Comparison of ENCODE assay signal across 22 cellular contexts in genomic region chr18:48761582-48761981, GRCh38.
"Had no signal": no experiment of that assay in that cellular context is flagged by ENCODE, and none has a peak within 500 bp of the region (broad histone marks: within the 10 kb centered on the region; RNA-seq: fewer than 3 reads in every experiment).

No MANE protein-coding gene starts in this region.

- H3K4me3 ChIP-seq: adrenal gland, ascending aorta, hepatocyte, thyroid gland had no signal

- H3K27me3 Mint-ChIP-seq: activated naive CD8-positive, alpha-beta T cell; activated T-cell treated with anti-CD3 and anti-CD28 coated beads, Interleukin-2, amount 50 U/mL, for 24 hours; naive thymus-derived CD4-positive, alpha-beta T cell; progenitor cell of endocrine pancreas; stimulated activated naive CD8-positive, alpha-beta T cell treated with anti-CD3 and anti-CD28 coated beads, Interleukin-15, Interleukin-2, amounts not matched to agents 100 ng/mL and 50 ng/mL, for 24 hours; T-cell had no signal

- H3K4me3 Mint-ChIP-seq: activated naive CD8-positive, alpha-beta T cell; activated T-cell treated with anti-CD3 and anti-CD28 coated beads, Interleukin-2, amount 50 U/mL, for 24 hours; immature natural killer cell; naive thymus-derived CD4-positive, alpha-beta T cell; stimulated activated naive CD8-positive, alpha-beta T cell treated with anti-CD3 and anti-CD28 coated beads, Interleukin-15, Interleukin-2, amounts not matched to agents 100 ng/mL and 50 ng/mL, for 24 hours; T-cell; T-helper 2 cell treated with Interferon-gamma antibody and Interleukin-4, amounts not matched to agents 5 μg/mL and 100 μg/mL, for 36 hours had no signal

- DNase-seq: activated CD8-positive, alpha-beta memory T cell treated with anti-CD3 and anti-CD28 coated beads for 24 hours; activated CD8-positive, alpha-beta memory T cell treated with anti-CD3 and anti-CD28 coated beads, Interleukin-2, amount 50 U/mL, for 4 hours; activated naive CD4-positive, alpha-beta T cell; activated T-cell treated with anti-CD3 and anti-CD28 coated beads, Interleukin-2, amount 50 U/mL, for 24 hours; adrenal gland; brain microvascular endothelial cell; immature natural killer cell; kidney glomerular epithelial cell; mesendoderm; naive thymus-derived CD4-positive, alpha-beta T cell; stimulated activated CD4-positive, alpha-beta T cell treated with anti-CD3 and anti-CD28 coated beads, Interleukin-12 subunit alpha, Interleukin-12 subunit beta, amount 100 ng/mL, for 4 hours; substantia nigra; T-cell; thyroid gland had no signal

- H3K9me3 ChIP-seq: adrenal gland, ascending aorta, thyroid gland had no signal

- H3K9me3 Mint-ChIP-seq: activated T-cell treated with anti-CD3 and anti-CD28 coated beads, Interleukin-2, amount 50 U/mL, for 24 hours; activated T-helper 2 cell treated with anti-CD3 and anti-CD28 coated beads, Interferon-gamma antibody, Interleukin-2, Interleukin-4, amounts not matched to agents 10 μg/mL and 5 μg/mL and 100 μg/mL, durations not matched to agents 14 hours and 24 hours and 36 hours; immature natural killer cell; stimulated activated naive CD8-positive, alpha-beta T cell treated with anti-CD3 and anti-CD28 coated beads, Interleukin-15, Interleukin-2, amounts not matched to agents 100 ng/mL and 50 ng/mL, for 24 hours; T-cell; T-helper 2 cell treated with Interferon-gamma antibody and Interleukin-4, amounts not matched to agents 5 μg/mL and 100 μg/mL, for 36 hours had no signal

- H3K27me3 ChIP-seq: adrenal gland, ascending aorta, brain microvascular endothelial cell, hepatocyte, thyroid gland had no signal

- H3K27ac ChIP-seq: adrenal gland, ascending aorta, brain microvascular endothelial cell, epithelial cell of prostate, hepatocyte, thyroid gland had no signal

- H3K36me3 Mint-ChIP-seq: activated naive CD8-positive, alpha-beta T cell; naive thymus-derived CD4-positive, alpha-beta T cell; T-cell had no signal

- H3K27ac Mint-ChIP-seq: activated naive CD8-positive, alpha-beta T cell; activated T-cell treated with anti-CD3 and anti-CD28 coated beads, Interleukin-2, amount 50 U/mL, for 24 hours; activated T-helper 2 cell treated with anti-CD3 and anti-CD28 coated beads, Interferon-gamma antibody, Interleukin-2, Interleukin-4, amounts not matched to agents 10 μg/mL and 5 μg/mL and 100 μg/mL, durations not matched to agents 14 hours and 24 hours and 36 hours; immature natural killer cell; naive thymus-derived CD4-positive, alpha-beta T cell; progenitor cell of endocrine pancreas; stimulated activated naive CD8-positive, alpha-beta T cell treated with anti-CD3 and anti-CD28 coated beads, Interleukin-15, Interleukin-2, amounts not matched to agents 100 ng/mL and 50 ng/mL, for 24 hours; T-cell; T-helper 2 cell treated with Interferon-gamma antibody and Interleukin-4, amounts not matched to agents 5 μg/mL and 100 μg/mL, for 36 hours had no signal

- ATAC-seq: naive thymus-derived CD4-positive, alpha-beta T cell; T-cell had no signal
